In the genomic region with DNA sequence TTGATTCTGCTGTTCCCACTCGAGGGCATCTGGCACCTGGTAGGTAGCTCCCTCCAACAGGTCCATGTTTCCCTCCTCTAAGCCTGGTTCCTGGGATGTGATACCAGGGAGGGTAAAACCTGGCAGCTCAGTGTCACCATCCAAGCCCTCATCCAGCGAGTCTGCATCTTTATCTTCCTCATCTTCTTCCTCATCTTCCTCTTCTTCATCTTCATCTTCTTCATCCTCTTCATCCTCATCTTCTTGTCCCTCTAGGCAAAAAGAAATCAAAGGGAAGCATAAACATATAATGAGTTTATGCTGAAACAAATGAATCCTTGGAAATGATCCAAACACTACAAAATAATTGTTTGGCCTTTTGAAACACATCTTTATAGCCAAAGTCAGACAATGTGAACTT, we compare ENCODE assay signal across 8 cellular contexts.
"Had no signal": no experiment of that assay in that cellular context is flagged by ENCODE, and none has a peak within 500 bp of the region (broad histone marks: within the 10 kb centered on the region; RNA-seq: fewer than 3 reads in every experiment).

No MANE protein-coding gene starts in this region.

- H3K36me3 ChIP-seq: HAP-1 had no signal

- FAIRE-seq: K562 had no signal

- ATAC-seq: HCT116, K562 had no signal

- H3K27ac ChIP-seq: GM23248, HL-60 had no signal

- H3K4me1 ChIP-seq: HAP-1 had no signal

- H3K9me3 ChIP-seq: HAP-1 had no signal

- DNase-seq: GM23248, GOT3, H7, IMR-90 had no signal

- H3K4me3 ChIP-seq: GM23248, HAP-1, K562 had no signal
